ENCODE assay signal across 1 cellular context in the genomic region with DNA sequence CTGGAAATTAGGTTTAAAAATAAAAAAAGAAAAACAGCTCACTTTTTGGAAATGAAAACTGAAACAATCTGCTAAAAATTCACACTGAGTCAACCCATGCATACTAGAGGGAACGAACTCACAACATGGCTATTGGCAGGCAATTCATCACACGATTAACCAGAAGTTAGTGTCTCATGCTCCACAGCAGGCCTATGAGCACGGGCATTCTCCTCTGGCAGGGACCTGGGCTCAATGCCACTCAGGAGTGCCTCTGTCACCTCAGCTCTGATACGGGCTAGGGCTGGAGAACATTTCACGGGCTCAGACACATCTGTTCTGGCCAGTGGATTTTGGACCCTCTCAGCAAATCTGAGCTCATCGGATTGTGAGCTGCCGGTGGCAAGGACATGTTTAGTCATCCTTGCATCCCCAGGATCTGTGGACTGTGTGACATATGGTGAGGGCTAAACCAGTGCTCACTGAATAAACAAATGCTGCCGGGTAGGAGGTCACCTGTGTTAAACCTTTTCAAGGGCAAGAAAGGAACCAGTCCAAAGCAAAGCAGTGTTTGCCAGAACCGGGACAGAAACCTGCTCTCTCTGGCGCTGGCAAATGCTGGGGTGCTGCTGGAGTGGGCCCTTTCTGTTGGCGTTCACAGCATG.
TF ChIP-seq lines count a peak whose summit lies in the region.

No MANE protein-coding gene starts in this region.

TF ChIP-seq in HepG2, 621 proteins besides CTCF, POLR2A, EP300 and RAD21 (continued from another document and continues in another):
- TF ChIP-seq, protein P1, sequence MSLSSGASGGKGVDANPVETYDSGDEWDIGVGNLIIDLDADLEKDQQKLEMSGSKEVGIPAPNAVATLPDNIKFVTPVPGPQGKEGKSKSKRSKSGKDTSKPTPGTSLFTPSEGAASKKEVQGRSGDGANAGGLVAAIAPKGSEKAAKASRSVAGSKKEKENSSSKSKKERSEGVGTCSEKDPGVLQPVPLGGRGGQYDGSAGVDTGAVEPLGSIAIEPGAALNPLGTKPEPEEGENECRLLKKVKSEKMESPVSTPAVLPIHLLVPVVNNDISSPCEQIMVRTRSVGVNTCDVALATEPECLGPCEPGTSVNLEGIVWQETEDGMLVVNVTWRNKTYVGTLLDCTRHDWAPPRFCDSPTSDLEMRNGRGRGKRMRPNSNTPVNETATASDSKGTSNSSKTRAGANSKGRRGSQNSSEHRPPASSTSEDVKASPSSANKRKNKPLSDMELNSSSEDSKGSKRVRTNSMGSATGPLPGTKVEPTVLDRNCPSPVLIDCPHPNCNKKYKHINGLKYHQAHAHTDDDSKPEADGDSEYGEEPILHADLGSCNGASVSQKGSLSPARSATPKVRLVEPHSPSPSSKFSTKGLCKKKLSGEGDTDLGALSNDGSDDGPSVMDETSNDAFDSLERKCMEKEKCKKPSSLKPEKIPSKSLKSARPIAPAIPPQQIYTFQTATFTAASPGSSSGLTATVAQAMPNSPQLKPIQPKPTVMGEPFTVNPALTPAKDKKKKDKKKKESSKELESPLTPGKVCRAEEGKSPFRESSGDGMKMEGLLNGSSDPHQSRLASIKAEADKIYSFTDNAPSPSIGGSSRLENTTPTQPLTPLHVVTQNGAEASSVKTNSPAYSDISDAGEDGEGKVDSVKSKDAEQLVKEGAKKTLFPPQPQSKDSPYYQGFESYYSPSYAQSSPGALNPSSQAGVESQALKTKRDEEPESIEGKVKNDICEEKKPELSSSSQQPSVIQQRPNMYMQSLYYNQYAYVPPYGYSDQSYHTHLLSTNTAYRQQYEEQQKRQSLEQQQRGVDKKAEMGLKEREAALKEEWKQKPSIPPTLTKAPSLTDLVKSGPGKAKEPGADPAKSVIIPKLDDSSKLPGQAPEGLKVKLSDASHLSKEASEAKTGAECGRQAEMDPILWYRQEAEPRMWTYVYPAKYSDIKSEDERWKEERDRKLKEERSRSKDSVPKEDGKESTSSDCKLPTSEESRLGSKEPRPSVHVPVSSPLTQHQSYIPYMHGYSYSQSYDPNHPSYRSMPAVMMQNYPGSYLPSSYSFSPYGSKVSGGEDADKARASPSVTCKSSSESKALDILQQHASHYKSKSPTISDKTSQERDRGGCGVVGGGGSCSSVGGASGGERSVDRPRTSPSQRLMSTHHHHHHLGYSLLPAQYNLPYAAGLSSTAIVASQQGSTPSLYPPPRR (CRISPR knock-in tag; IDR thresholded peaks at IDR 0.05; ENCODE audit: borderline replicate concordance): no peak
- TF ChIP-seq ARNT2 (CRISPR knock-in tag; IDR thresholded peaks at IDR 0.05; ENCODE audit: low read depth) (no peak), MAFK (conservative IDR thresholded peaks at IDR 0.05 in 1 of 2, IDR thresholded peaks at IDR 0.05 in 1 of 2; ENCODE audit: low read length in 2 of 2) (peak; percentile 76 to 91), THYN1 (CRISPR knock-in tag; IDR thresholded peaks at IDR 0.05; ENCODE audit: borderline replicate concordance, low read depth) (no peak), RFX5 (IDR thresholded peaks at IDR 0.05; ENCODE audit: low read depth, low read length) (no peak), ZBTB8A (CRISPR knock-in tag; IDR thresholded peaks at IDR 0.05; ENCODE audit: borderline replicate concordance, low read depth) (no peak), HMGA1 (CRISPR knock-in tag; conservative IDR thresholded peaks at IDR 0.05) (no peak), HMG20B (CRISPR knock-in tag; conservative IDR thresholded peaks at IDR 0.05) (peak; percentile 86; the same call in 1 of the 2 replicates), SMC3 (IDR thresholded peaks at IDR 0.05; ENCODE audit: low read length) (peak; percentile 21; the same call in 1 of the 2 replicates), PHF20 (CRISPR knock-in tag; IDR thresholded peaks at IDR 0.05) (no peak), SPEN (CRISPR knock-in tag; IDR thresholded peaks at IDR 0.05; ENCODE audit: low read depth) (peak; percentile 55; the same call in 1 of the 2 replicates), ZNF501 (CRISPR knock-in tag; IDR thresholded peaks at IDR 0.05) (peak; percentile 85), ZFP36 (IDR thresholded peaks at IDR 0.05; ENCODE audit: borderline replicate concordance, low read depth, low read length, partially characterized antibody) (no peak), ZSCAN12 (CRISPR knock-in tag; IDR thresholded peaks at IDR 0.05) (no peak), WIZ (CRISPR knock-in tag; IDR thresholded peaks at IDR 0.05) (no peak), MIXL1 (CRISPR knock-in tag; IDR thresholded peaks at IDR 0.05) (peak; percentile 40), ZBTB42 (CRISPR knock-in tag; IDR thresholded peaks at IDR 0.05) (peak; percentile 82; the same call in 1 of the 2 replicates), CBFB (CRISPR knock-in tag; IDR thresholded peaks at IDR 0.05) (no peak), PCBP1 (IDR thresholded peaks at IDR 0.05; ENCODE audit: borderline replicate concordance, low read depth, low read length) (no peak), NFE2L2 (IDR thresholded peaks at IDR 0.05; ENCODE audit: low read length) (no peak), HMG20A (CRISPR knock-in tag; IDR thresholded peaks at IDR 0.05; ENCODE audit: borderline replicate concordance) (peak; percentile 77; the same call in 1 of the 2 replicates), SNAPC2 (CRISPR knock-in tag; IDR thresholded peaks at IDR 0.05) (no peak), SOX13 (IDR thresholded peaks at IDR 0.05) (no peak), SOX13 (CRISPR knock-in tag; conservative IDR thresholded peaks at IDR 0.05 in 1 of 2, IDR thresholded peaks at IDR 0.05 in 1 of 2) (peak in 1 of 2 experiments; percentile 59; a peak in 1 of 4 replicates), ZNF556 (CRISPR knock-in tag; IDR thresholded peaks at IDR 0.05; ENCODE audit: borderline replicate concordance) (no peak), ZSCAN31 (CRISPR knock-in tag; IDR thresholded peaks at IDR 0.05; ENCODE audit: low read depth) (0 out of 2 replicates have a peak, but pooled peaks have one; percentile 31), FLYWCH1 (CRISPR knock-in tag; IDR thresholded peaks at IDR 0.05) (no peak), HHEX (CRISPR knock-in tag; IDR thresholded peaks at IDR 0.05) (0 out of 2 replicates have a peak, but pooled peaks have one; percentile 10), HOXA3 (CRISPR knock-in tag; IDR thresholded peaks at IDR 0.05) (peak; percentile 76), GLI4 (CRISPR knock-in tag; IDR thresholded peaks at IDR 0.05; ENCODE audit: borderline replicate concordance) (no peak)
- TF ChIP-seq, protein P2, sequence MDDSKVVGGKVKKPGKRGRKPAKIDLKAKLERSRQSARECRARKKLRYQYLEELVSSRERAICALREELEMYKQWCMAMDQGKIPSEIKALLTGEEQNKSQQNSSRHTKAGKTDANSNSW (CRISPR knock-in tag; IDR thresholded peaks at IDR 0.05; ENCODE audit: borderline replicate concordance): no peak
- TF ChIP-seq, protein P3, sequence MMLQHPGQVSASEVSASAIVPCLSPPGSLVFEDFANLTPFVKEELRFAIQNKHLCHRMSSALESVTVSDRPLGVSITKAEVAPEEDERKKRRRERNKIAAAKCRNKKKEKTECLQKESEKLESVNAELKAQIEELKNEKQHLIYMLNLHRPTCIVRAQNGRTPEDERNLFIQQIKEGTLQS (CRISPR knock-in tag; IDR thresholded peaks at IDR 0.05): peak; percentile 78; the same call in 1 of the 2 replicates
- TF ChIP-seq, protein P4, sequence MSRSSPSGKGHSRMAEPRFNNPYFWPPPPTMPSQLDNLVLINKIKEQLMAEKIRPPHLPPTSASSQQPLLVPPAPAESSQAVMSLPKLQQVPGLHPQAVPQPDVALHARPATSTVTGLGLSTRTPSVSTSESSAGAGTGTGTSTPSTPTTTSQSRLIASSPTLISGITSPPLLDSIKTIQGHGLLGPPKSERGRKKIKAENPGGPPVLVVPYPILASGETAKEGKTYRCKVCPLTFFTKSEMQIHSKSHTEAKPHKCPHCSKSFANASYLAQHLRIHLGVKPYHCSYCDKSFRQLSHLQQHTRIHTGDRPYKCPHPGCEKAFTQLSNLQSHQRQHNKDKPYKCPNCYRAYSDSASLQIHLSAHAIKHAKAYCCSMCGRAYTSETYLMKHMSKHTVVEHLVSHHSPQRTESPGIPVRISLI (CRISPR knock-in tag; IDR thresholded peaks at IDR 0.05; ENCODE audit: borderline replicate concordance): no peak
- TF ChIP-seq, protein P5, sequence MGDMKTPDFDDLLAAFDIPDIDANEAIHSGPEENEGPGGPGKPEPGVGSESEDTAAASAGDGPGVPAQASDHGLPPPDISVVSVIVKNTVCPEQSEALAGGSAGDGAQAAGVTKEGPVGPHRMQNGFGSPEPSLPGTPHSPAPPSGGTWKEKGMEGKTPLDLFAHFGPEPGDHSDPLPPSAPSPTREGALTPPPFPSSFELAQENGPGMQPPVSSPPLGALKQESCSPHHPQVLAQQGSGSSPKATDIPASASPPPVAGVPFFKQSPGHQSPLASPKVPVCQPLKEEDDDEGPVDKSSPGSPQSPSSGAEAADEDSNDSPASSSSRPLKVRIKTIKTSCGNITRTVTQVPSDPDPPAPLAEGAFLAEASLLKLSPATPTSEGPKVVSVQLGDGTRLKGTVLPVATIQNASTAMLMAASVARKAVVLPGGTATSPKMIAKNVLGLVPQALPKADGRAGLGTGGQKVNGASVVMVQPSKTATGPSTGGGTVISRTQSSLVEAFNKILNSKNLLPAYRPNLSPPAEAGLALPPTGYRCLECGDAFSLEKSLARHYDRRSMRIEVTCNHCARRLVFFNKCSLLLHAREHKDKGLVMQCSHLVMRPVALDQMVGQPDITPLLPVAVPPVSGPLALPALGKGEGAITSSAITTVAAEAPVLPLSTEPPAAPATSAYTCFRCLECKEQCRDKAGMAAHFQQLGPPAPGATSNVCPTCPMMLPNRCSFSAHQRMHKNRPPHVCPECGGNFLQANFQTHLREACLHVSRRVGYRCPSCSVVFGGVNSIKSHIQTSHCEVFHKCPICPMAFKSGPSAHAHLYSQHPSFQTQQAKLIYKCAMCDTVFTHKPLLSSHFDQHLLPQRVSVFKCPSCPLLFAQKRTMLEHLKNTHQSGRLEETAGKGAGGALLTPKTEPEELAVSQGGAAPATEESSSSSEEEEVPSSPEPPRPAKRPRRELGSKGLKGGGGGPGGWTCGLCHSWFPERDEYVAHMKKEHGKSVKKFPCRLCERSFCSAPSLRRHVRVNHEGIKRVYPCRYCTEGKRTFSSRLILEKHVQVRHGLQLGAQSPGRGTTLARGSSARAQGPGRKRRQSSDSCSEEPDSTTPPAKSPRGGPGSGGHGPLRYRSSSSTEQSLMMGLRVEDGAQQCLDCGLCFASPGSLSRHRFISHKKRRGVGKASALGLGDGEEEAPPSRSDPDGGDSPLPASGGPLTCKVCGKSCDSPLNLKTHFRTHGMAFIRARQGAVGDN (CRISPR knock-in tag; IDR thresholded peaks at IDR 0.05): peak; percentile 73
- TF ChIP-seq, protein P6, sequence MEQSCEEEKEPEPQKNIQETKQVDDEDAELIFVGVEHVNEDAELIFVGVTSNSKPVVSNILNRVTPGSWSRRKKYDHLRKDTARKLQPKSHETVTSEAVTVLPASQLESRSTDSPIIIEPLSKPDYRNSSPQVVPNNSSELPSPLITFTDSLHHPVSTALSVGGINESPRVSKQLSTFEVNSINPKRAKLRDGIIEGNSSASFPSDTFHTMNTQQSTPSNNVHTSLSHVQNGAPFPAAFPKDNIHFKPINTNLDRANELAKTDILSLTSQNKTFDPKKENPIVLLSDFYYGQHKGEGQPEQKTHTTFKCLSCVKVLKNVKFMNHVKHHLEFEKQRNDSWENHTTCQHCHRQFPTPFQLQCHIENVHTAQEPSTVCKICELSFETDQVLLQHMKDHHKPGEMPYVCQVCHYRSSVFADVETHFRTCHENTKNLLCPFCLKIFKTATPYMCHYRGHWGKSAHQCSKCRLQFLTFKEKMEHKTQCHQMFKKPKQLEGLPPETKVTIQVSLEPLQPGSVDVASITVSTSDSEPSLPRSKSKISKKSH (CRISPR knock-in tag; IDR thresholded peaks at IDR 0.05; ENCODE audit: borderline replicate concordance): no peak
- TF ChIP-seq, protein P7, sequence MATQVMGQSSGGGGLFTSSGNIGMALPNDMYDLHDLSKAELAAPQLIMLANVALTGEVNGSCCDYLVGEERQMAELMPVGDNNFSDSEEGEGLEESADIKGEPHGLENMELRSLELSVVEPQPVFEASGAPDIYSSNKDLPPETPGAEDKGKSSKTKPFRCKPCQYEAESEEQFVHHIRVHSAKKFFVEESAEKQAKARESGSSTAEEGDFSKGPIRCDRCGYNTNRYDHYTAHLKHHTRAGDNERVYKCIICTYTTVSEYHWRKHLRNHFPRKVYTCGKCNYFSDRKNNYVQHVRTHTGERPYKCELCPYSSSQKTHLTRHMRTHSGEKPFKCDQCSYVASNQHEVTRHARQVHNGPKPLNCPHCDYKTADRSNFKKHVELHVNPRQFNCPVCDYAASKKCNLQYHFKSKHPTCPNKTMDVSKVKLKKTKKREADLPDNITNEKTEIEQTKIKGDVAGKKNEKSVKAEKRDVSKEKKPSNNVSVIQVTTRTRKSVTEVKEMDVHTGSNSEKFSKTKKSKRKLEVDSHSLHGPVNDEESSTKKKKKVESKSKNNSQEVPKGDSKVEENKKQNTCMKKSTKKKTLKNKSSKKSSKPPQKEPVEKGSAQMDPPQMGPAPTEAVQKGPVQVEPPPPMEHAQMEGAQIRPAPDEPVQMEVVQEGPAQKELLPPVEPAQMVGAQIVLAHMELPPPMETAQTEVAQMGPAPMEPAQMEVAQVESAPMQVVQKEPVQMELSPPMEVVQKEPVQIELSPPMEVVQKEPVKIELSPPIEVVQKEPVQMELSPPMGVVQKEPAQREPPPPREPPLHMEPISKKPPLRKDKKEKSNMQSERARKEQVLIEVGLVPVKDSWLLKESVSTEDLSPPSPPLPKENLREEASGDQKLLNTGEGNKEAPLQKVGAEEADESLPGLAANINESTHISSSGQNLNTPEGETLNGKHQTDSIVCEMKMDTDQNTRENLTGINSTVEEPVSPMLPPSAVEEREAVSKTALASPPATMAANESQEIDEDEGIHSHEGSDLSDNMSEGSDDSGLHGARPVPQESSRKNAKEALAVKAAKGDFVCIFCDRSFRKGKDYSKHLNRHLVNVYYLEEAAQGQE (IDR thresholded peaks at IDR 0.05; ENCODE audit: borderline replicate concordance in 1 of 2, low read depth in 1 of 2, low read length in 2 of 2): no peak
- TF ChIP-seq, protein P8, sequence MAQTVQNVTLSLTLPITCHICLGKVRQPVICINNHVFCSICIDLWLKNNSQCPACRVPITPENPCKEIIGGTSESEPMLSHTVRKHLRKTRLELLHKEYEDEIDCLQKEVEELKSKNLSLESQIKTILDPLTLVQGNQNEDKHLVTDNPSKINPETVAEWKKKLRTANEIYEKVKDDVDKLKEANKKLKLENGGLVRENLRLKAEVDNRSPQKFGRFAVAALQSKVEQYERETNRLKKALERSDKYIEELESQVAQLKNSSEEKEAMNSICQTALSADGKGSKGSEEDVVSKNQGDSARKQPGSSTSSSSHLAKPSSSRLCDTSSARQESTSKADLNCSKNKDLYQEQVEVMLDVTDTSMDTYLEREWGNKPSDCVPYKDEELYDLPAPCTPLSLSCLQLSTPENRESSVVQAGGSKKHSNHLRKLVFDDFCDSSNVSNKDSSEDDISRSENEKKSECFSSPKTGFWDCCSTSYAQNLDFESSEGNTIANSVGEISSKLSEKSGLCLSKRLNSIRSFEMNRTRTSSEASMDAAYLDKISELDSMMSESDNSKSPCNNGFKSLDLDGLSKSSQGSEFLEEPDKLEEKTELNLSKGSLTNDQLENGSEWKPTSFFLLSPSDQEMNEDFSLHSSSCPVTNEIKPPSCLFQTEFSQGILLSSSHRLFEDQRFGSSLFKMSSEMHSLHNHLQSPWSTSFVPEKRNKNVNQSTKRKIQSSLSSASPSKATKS (CRISPR knock-in tag; IDR thresholded peaks at IDR 0.05): no peak
- TF ChIP-seq, protein P9, sequence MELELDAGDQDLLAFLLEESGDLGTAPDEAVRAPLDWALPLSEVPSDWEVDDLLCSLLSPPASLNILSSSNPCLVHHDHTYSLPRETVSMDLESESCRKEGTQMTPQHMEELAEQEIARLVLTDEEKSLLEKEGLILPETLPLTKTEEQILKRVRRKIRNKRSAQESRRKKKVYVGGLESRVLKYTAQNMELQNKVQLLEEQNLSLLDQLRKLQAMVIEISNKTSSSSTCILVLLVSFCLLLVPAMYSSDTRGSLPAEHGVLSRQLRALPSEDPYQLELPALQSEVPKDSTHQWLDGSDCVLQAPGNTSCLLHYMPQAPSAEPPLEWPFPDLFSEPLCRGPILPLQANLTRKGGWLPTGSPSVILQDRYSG (CRISPR knock-in tag; IDR thresholded peaks at IDR 0.05): no peak
